In the genomic region with DNA sequence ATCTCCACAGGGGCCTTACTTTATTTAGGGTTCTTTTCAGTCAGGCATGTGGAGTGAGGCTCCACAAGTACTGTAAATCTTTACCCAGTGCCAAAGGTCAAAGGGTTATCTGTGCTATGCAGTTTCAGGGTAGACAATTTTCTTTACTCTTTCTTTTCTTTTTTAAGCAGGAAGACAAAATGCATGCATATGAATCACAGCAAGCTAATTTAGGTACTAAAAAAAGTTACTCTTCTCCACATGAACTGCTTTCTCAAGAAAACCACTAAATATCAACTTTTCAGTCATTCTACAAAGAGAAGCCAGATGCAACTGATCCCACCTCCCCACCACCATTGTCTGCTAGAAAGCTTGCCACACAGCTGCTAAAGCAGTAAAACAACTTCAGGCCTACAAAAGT, we compare ENCODE assay signal across 15 cellular contexts.
DNase-seq lines count a peak whose midpoint lies in the region; FAIRE-seq and TF ChIP-seq lines count a peak whose summit lies in the region.
"Had no signal": no experiment of that assay in that cellular context is flagged by ENCODE, and none has a peak within 500 bp of the region (broad histone marks: within the 10 kb centered on the region; RNA-seq: fewer than 3 reads in every experiment).

No MANE protein-coding gene starts in this region.

- H3K36me3 Mint-ChIP-seq in mesothelial cell of epicardium, result peaks cover 7% of the 10 kb centered on the region
- H3K36me3 Mint-ChIP-seq: activated naive CD8-positive, alpha-beta T cell treated with anti-CD3 and anti-CD28 coated beads, Interleukin-2, amount 10 ng/mL, durations not matched to agents 7 days and 5 days had no signal

- no peaks in the 10 kb centered on the region for H3K27me3 ChIP-seq in H1 (replicated peaks in 1 of 4; ENCODE audit: control insufficient read depth in 3 of 4, extremely low read depth in 1 of 4, insufficient read depth in 3 of 4, low read length in 3 of 4)

- TF ChIP-seq CTCF in H1 (IDR thresholded peaks at IDR 0.05; ENCODE audit: control extremely low read depth in 1 of 3, insufficient read depth in 1 of 3, low read depth in 1 of 3, low read length in 3 of 3), result no peak
- TF ChIP-seq CTCF in mesothelial cell of epicardium (IDR thresholded peaks at IDR 0.05; ENCODE audit: unreplicated experiment), result no peak

- CTCF ChIA-PET in H1 (lab: Charles Lee; ENCODE audit: partially characterized antibody), result interaction anchor here (0.9 kb wide), 1 partner anchor 108 kb away, joined by 3 read pairs; no protein-coding TSS in a partner anchor

- H3K79me2 ChIP-seq in H1 (ENCODE audit: control insufficient read depth in 1 of 2, insufficient read depth in 2 of 2, low read length in 2 of 2), result no peaks in the 10 kb centered on the region

- no peaks in the 10 kb centered on the region for H3K36me3 ChIP-seq in H1 (ENCODE audit: control insufficient read depth in 2 of 4, insufficient read depth in 4 of 4, low read length in 3 of 4)

- H4K20me1 ChIP-seq in H1 (replicated peaks in 1 of 2; ENCODE audit: control insufficient read depth in 1 of 2, insufficient read depth in 2 of 2, low read length in 2 of 2), result no peaks in the 10 kb centered on the region

- no peak overlapping the region for H2BK5ac ChIP-seq in H1 (ENCODE audit: low read depth, low read length)

- H3K27ac ChIP-seq in H1 (ENCODE audit: low read depth, low read length) (no peak overlapping the region), substantia nigra (ENCODE audit: low read depth, low read length, poor library complexity, severe bottlenecking) (no peak overlapping the region)
- H3K27ac ChIP-seq: C4-2B, RWPE1 had no signal

- no peak overlapping the region for H3K18ac ChIP-seq in H1 (ENCODE audit: extremely low read depth, low read length)

- H3K9ac ChIP-seq in H1 (replicated peaks in 1 of 4; ENCODE audit: extremely low read depth in 1 of 4, low read depth in 3 of 4, low read length in 3 of 4), result no peak overlapping the region

- H3K23me2 ChIP-seq in H1 (ENCODE audit: low read depth, low read length), result no peaks in the 10 kb centered on the region

- peak overlapping the region; percentile 3 to 37; a peak in 2 of 4 replicates for H3K4me2 ChIP-seq in H1 (ENCODE audit: insufficient read depth in 1 of 2, low read depth in 2 of 2, low read length in 2 of 2)

- H3K9me3 Mint-ChIP-seq in mesothelial cell of epicardium, result no peaks in the 10 kb centered on the region
- H3K9me3 Mint-ChIP-seq: activated naive CD8-positive, alpha-beta T cell treated with anti-CD3 and anti-CD28 coated beads, Interleukin-2, amount 10 ng/mL, durations not matched to agents 7 days and 5 days; dendritic cell treated with granulocyte-macrophage colony-stimulating factor and Interleukin-4, amounts not matched to agents 40 ng/mL and 50 ng/mL, for 4 days had no signal

- peaks cover 36% of the 10 kb centered on the region for H3K4me1 Mint-ChIP-seq in mesothelial cell of epicardium
- H3K4me1 Mint-ChIP-seq: activated naive CD8-positive, alpha-beta T cell treated with anti-CD3 and anti-CD28 coated beads, Interleukin-2, amount 10 ng/mL, durations not matched to agents 7 days and 5 days had no signal

- DNase-seq in ELF-1 (ENCODE audit: low read depth, low spot score) (peak; percentile 58), LHCN-M2 (ENCODE audit: low read depth) (peak; percentile 13), H1 (ENCODE audit: low read depth in 1 of 2, low spot score in 2 of 2) (no peak), mesothelial cell of epicardium (ENCODE audit: low spot score in 2 of 2, unreplicated experiment in 2 of 2) (no peak), DMS79 (lab: John Stamatoyannopoulos, UW) (no peak), substantia nigra (lab: John Stamatoyannopoulos, UW) (no peak), NCI-H774 (lab: John Stamatoyannopoulos, UW) (no peak)
- DNase-seq in stimulated activated naive CD4-positive, alpha-beta T cell treated with Interleukin-2 at 50 U/mL for 16 hours (lab: John Stamatoyannopoulos, UW), result no peak
- DNase-seq: activated naive CD8-positive, alpha-beta T cell treated with anti-CD3 and anti-CD28 coated beads, Interleukin-2, amount 10 ng/mL, durations not matched to agents 7 days and 5 days; midbrain; NCI-H510A treated with DMSO at 0.1 percent for 48 hours; T1000 had no signal

- H2BK120ac ChIP-seq in H1 (replicated peaks; ENCODE audit: low read depth, low read length), result no peak overlapping the region

- H2BK20ac ChIP-seq in H1 (ENCODE audit: low read length), result no peak overlapping the region

- FAIRE-seq in H1 (lab: Jason Lieb, UNC), result peak; percentile 79

- no peak for TF ChIP-seq RAD21 in H1 (IDR thresholded peaks at IDR 0.05 in 1 of 2, conservative IDR thresholded peaks at IDR 0.05 in 1 of 2; ENCODE audit: low read depth in 2 of 2, low read length in 2 of 2)

- H3K56ac ChIP-seq in H1 (replicated peaks; ENCODE audit: insufficient read length, low read depth, low read length), result no peak overlapping the region

- no peak overlapping the region for H3K14ac ChIP-seq in H1 (ENCODE audit: insufficient read length)

- no peaks in the 10 kb centered on the region for H3K27me3 Mint-ChIP-seq in mesothelial cell of epicardium (ENCODE audit: low read depth)
- H3K27me3 Mint-ChIP-seq: dendritic cell treated with granulocyte-macrophage colony-stimulating factor and Interleukin-4, amounts not matched to agents 40 ng/mL and 50 ng/mL, for 4 days had no signal

- peaks cover 0 to 10% (median 2%) of the 10 kb centered on the region in 4 experiments; a peak in 2 of 7 replicates for H3K4me1 ChIP-seq in H1 (replicated peaks in 1 of 4; ENCODE audit: control insufficient read depth in 3 of 4, insufficient read depth in 4 of 4, low read length in 3 of 4)

- H4K91ac ChIP-seq in H1 (replicated peaks; ENCODE audit: insufficient read length, low read length), result no peak overlapping the region

- no peak overlapping the region for H4K5ac ChIP-seq in H1 (ENCODE audit: insufficient read length, low read depth, low read length)

- no peak overlapping the region for H3K4me3 Mint-ChIP-seq in mesothelial cell of epicardium
- H3K4me3 Mint-ChIP-seq: activated naive CD8-positive, alpha-beta T cell treated with anti-CD3 and anti-CD28 coated beads, Interleukin-2, amount 10 ng/mL, durations not matched to agents 7 days and 5 days; dendritic cell treated with granulocyte-macrophage colony-stimulating factor and Interleukin-4, amounts not matched to agents 40 ng/mL and 50 ng/mL, for 4 days had no signal

- H2AFZ ChIP-seq in H1 (ENCODE audit: low read length), result no peak overlapping the region

- POLR2A ChIA-PET in H1 (lab: Charles Lee; ENCODE audit: partially characterized antibody), result no interaction called here

- no peak overlapping the region for H4K8ac ChIP-seq in H1 (ENCODE audit: extremely low read depth, insufficient read depth, low read length)

- no peak for TF ChIP-seq POLR2A in H1 (IDR thresholded peaks at IDR 0.05; ENCODE audit: control extremely low read depth in 1 of 2, low read depth in 2 of 2, low read length in 2 of 2)

- no peak overlapping the region for H2BK12ac ChIP-seq in H1 (ENCODE audit: low read depth, low read length)

- no peak for TF ChIP-seq EP300 in H1 (IDR thresholded peaks at IDR 0.05; ENCODE audit: borderline replicate concordance in 1 of 2, low read depth in 2 of 2, low read length in 2 of 2)

- H3K79me1 ChIP-seq in H1 (ENCODE audit: low read depth, low read length), result no peaks in the 10 kb centered on the region

- H2AK5ac ChIP-seq in H1 (ENCODE audit: low read depth, low read length), result no peak overlapping the region

- H2BK15ac ChIP-seq in H1 (ENCODE audit: low read length), result no peak overlapping the region; the same call in 1 of the 2 replicates

- H3K4me3 ChIP-seq in H1 (ENCODE audit: extremely low read depth in 1 of 4, insufficient read depth in 2 of 4, low read depth in 3 of 4, low read length in 4 of 4), result no peak overlapping the region

- peak overlapping the region; percentile 82 for H3K27ac Mint-ChIP-seq in mesothelial cell of epicardium
- H3K27ac Mint-ChIP-seq: activated naive CD8-positive, alpha-beta T cell treated with anti-CD3 and anti-CD28 coated beads, Interleukin-2, amount 10 ng/mL, durations not matched to agents 7 days and 5 days; dendritic cell treated with granulocyte-macrophage colony-stimulating factor and Interleukin-4, amounts not matched to agents 40 ng/mL and 50 ng/mL, for 4 days had no signal

- no peak overlapping the region for H3K23ac ChIP-seq in H1 (ENCODE audit: insufficient read length)

- H3K4ac ChIP-seq in H1 (replicated peaks; ENCODE audit: insufficient read length, low read depth, low read length), result no peak overlapping the region

- no peaks in the 10 kb centered on the region for H3K9me3 ChIP-seq in H1 (ENCODE audit: insufficient read depth in 2 of 2, low read depth in 1 of 2, low read length in 1 of 2)

TF ChIP-seq in H1, 55 proteins besides CTCF, POLR2A, EP300 and RAD21 (continues in another document):
- TF ChIP-seq TAF1 (IDR thresholded peaks at IDR 0.05; ENCODE audit: low read depth, low read length), result no peak
- 0 out of 2 replicates have a peak, but pooled peaks have one; percentile 33 for TF ChIP-seq CEBPB (IDR thresholded peaks at IDR 0.05; ENCODE audit: low read depth, low read length)

Comparison
In these comparisons a context has a peak if more than half of its experiments do, and no peak if none do; other contexts are left out.
1. DNase-seq: peak in ELF-1 (single experiment) and LHCN-M2 (single experiment); none in H1 (0 of 2), mesothelial cell of epicardium (0 of 2), DMS79 (single experiment), stimulated activated naive CD4-positive, alpha-beta T cell treated with Interleukin-2 at 50 U/mL for 16 hours (single experiment), substantia nigra (0 of 49) and NCI-H774 (single experiment).